In genomic region chr12:105721051-105721825, GRCh38 we compare ENCODE assay signal across 1 cellular context.
TF ChIP-seq lines count a peak whose summit lies in the region.

No MANE protein-coding gene starts in this region.

TF ChIP-seq in SK-N-SH treated with all-trans-retinoic acid at 6 μM for 48 hours, 23 proteins besides CTCF, POLR2A, EP300 and RAD21 (continued from another document):
- TF ChIP-seq BACH2 (CRISPR knock-in tag; IDR thresholded peaks at IDR 0.05; ENCODE audit: borderline replicate concordance) = no peak
- TF ChIP-seq ZC3H10 (CRISPR knock-in tag; IDR thresholded peaks at IDR 0.05) = no peak
- no peak for TF ChIP-seq TOX (CRISPR knock-in tag; IDR thresholded peaks at IDR 0.05; ENCODE audit: borderline replicate concordance)
- no peak for TF ChIP-seq ZFP30 (CRISPR knock-in tag; IDR thresholded peaks at IDR 0.05)
- TF ChIP-seq ISL1 (CRISPR knock-in tag; IDR thresholded peaks at IDR 0.05) = no peak
